ENCODE assay signal across 8 cellular contexts in genomic region chr1:52920791-52921291, GRCh38. TPM values are rescaled to one million over a fixed set of nuclear protein-coding genes. Genes with fewer than 3 reads are reported as not detected.
A peak's percentile ranks its signal among the peaks of the same experiment; 100 is the strongest.
DNase-seq lines count a peak whose midpoint lies in the region; ATAC-seq and TF ChIP-seq lines count a peak whose summit lies in the region.

No MANE protein-coding gene starts in this region.

- peak overlapping the region; percentile 60 for H3K27ac ChIP-seq in RWPE1

- ATAC-seq in GM18873 (IDR thresholded peaks at IDR 0.05; ENCODE audit: low FRiP score, unreplicated experiment) (no peak), GM18867 (IDR thresholded peaks at IDR 0.05; ENCODE audit: unreplicated experiment) (no peak), HG02981 (IDR thresholded peaks at IDR 0.05; ENCODE audit: unreplicated experiment) (no peak)

- POLR2A ChIA-PET in RWPE1 (lab: Yijun Ruan, JAX; ENCODE audit: low non-redundant PET): no interaction called here

- H3K27ac Mint-ChIP-seq in CD14-positive monocyte: peak overlapping the region in 1 of 7 donors; percentile 52
- no peak overlapping the region for H3K27ac Mint-ChIP-seq in neural crest cell (ENCODE audit: unreplicated experiment)

- DNase-seq in CD14-positive monocyte (ENCODE audit: low spot score) (no peak), RWPE1 (ENCODE audit: low spot score) (peak; percentile 34), fibroblast of mammary gland (ENCODE audit: low read depth) (no peak), neural crest cell (ENCODE audit: low read depth, low spot score) (no peak), GM19240 (ENCODE audit: insufficient read length, low spot score) (no peak)

- peak overlapping the region; percentile 75 to 87 for H3K4me3 Mint-ChIP-seq in CD14-positive monocyte
- H3K4me3 Mint-ChIP-seq in neural crest cell: peak overlapping the region; percentile 61

- H3K4me3 ChIP-seq in fibroblast of mammary gland (ENCODE audit: control insufficient read depth, low read depth, low read length): peak overlapping the region; percentile 58

- intact Hi-C loops in CD14-positive monocyte (cut with micrococcal nuclease): no loop called here

- CTCF ChIA-PET in RWPE1 (lab: Yijun Ruan, JAX): interaction anchor here (0.6 to 1.6 kb wide), 5 partner anchors 16 to 220 kb away, joined by 3 to 9 read pairs (median 3); no protein-coding TSS in a partner anchor

- H3K36me3 Mint-ChIP-seq in CD14-positive monocyte (no peaks in the 10 kb centered on the region), neural crest cell (ENCODE audit: low read depth) (peaks cover 5% of the 10 kb centered on the region)

- TF ChIP-seq CTCF in CD14-positive monocyte (IDR thresholded peaks at IDR 0.05) (no peak), RWPE1 (conservative IDR thresholded peaks at IDR 0.05; ENCODE audit: low read depth) (no peak), fibroblast of mammary gland (conservative IDR thresholded peaks at IDR 0.05; ENCODE audit: control insufficient read depth, insufficient read depth, low read depth, low read length) (no peak), neural crest cell (conservative IDR thresholded peaks at IDR 0.05) (no peak)

- H3K4me1 Mint-ChIP-seq in CD14-positive monocyte (peaks cover 8% of the 10 kb centered on the region), neural crest cell (peaks cover 3% of the 10 kb centered on the region)

- peaks cover 0 to 6% (median 0%) of the 10 kb centered on the region in 7 donors for H3K9me3 Mint-ChIP-seq in CD14-positive monocyte
- peaks cover 5% of the 10 kb centered on the region for H3K9me3 Mint-ChIP-seq in neural crest cell

- H3K27me3 Mint-ChIP-seq in CD14-positive monocyte (ENCODE audit: low read depth in 3 of 3) (peaks cover 7 to 46% (median 40%) of the 10 kb centered on the region in 3 donors), neural crest cell (ENCODE audit: low read depth) (peaks cover 66% of the 10 kb centered on the region)

RNA-seq across cellular contexts. Expression of gene ECHDC2, which starts 0.7 kb away (rescaled TPM):
- 1 to 10 TPM; 3.1 to 4.1 TPM for polyA plus RNA-seq in CD14-positive monocyte
- 12.6 and 12.8 TPM in 2 replicates for total RNA-seq in neural crest cell

RNA-seq across cellular contexts. Expression of gene SCP2, which starts 6.2 kb away (rescaled TPM):
- polyA plus RNA-seq in CD14-positive monocyte: 100 to 1,000 TPM; 156 to 197 TPM
- 61.8 and 64.8 TPM in 2 replicates for total RNA-seq in neural crest cell
